In the genomic region with DNA sequence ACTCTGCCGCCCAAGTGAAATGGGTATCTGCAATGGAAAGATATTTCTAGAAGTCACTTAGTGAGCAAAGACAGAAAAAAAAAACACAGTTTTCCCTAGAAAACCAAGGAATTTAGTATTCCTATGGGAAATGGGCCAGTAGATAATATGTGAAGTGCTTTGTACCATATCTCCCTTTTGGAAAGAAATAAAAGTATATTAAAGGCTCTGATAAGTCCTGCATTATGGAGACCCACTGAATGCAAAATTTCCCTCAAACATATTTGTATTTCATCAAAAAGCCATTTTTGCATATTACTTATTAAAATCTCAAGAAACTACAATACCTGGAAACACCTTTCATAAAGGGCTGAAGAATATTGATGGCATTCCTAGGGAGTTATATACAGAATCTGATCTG, we compare ENCODE assay signal across 38 cellular contexts. TPM values are rescaled to one million over a fixed set of nuclear protein-coding genes. Genes with fewer than 3 reads are reported as not detected.
"Had no signal": no experiment of that assay in that cellular context is flagged by ENCODE, and none has a peak within 500 bp of the region (broad histone marks: within the 10 kb centered on the region; RNA-seq: fewer than 3 reads in every experiment).

No MANE protein-coding gene starts in this region.

- H3K27me3 ChIP-seq: MG63 had no signal

- DNase-seq: Karpas-422, Kasumi-1, MG63, MM.1S, MV-4-11, NCI-H1048, NCI-H1092, NCI-H1092 treated with DMSO at 0.1 percent for 48 hours, NCI-H1105, NCI-H1105 treated with DMSO at 0.1 percent for 48 hours, NCI-H1417, NCI-H1417 treated with DMSO at 0.1 percent for 48 hours, NCI-H1436, NCI-H1436 treated with DMSO at 0.1 percent for 48 hours, NCI-H146, NCI-H1694, NCI-H1694 treated with DMSO at 0.1 percent for 48 hours, NCI-H187, NCI-H187 treated with DMSO at 0.1 percent for 48 hours, NCI-H1930, NCI-H2029, NCI-H2029 treated with DMSO at 0.1 percent for 48 hours, NCI-H2081, NCI-H2107, NCI-H2171, NCI-H2171 treated with DMSO at 0.1 percent for 48 hours, NCI-H2227 treated with DMSO at 0.1 percent for 48 hours, NCI-H226, NCI-H345, NCI-H446, NCI-H446 treated with DMSO at 0.1 percent for 48 hours, NCI-H510A, NCI-H510A treated with DMSO at 0.1 percent for 48 hours, NCI-H524 had no signal

- H3K4me3 ChIP-seq: MG63 had no signal

- H3K36me3 ChIP-seq: MG63 had no signal

- H3K9me3 ChIP-seq: MG63 had no signal

RNA-seq across cellular contexts. Expression of a gene that starts 51.6 kb away (rescaled TPM):
- total RNA-seq: LHCN-M2, M059J, MCF 10A, NCI-H460 had no signal
